10 cellular contexts compared by ENCODE assay signal in genomic region chr11:111870113-111870512, GRCh38. TPM values are rescaled to one million over a fixed set of nuclear protein-coding genes. Genes with fewer than 3 reads are reported as not detected.
DNase-seq lines count a peak whose midpoint lies in the region; ATAC-seq and TF ChIP-seq lines count a peak whose summit lies in the region.
"Had no signal": no experiment of that assay in that cellular context is flagged by ENCODE, and none has a peak within 500 bp of the region (broad histone marks: within the 10 kb centered on the region; RNA-seq: fewer than 3 reads in every experiment).

No MANE protein-coding gene starts in this region.

- no peak for TF ChIP-seq POLR2A in breast epithelium (IDR thresholded peaks at IDR 0.05)
- no peak for TF ChIP-seq POLR2A in gastroesophageal sphincter (IDR thresholded peaks at IDR 0.05)
- TF ChIP-seq POLR2A in adrenal gland (IDR thresholded peaks at IDR 0.05) = no peak

- H3K36me3 Mint-ChIP-seq in MCF 10A (ENCODE audit: insufficient read depth, unreplicated experiment) = peaks cover 41% of the 10 kb centered on the region

- no TSS peak for BruUV-seq in MCF 10A (replicated peaks; lab: Mats Ljungman, UMichigan)
- BruUV-seq in PC-9 (replicated peaks; lab: Mats Ljungman, UMichigan) = no TSS peak

- peak overlapping the region in 1 of 3 donors; percentile 95 for H3K4me3 ChIP-seq in breast epithelium
- H3K4me3 ChIP-seq in PC-9 = peak overlapping the region; percentile 99; the same call in 1 of the 2 replicates
- peak overlapping the region; percentile 75 to 90 for H3K4me3 ChIP-seq in gastroesophageal sphincter
- peak overlapping the region in 4 of 5 donors; percentile 81 to 95 (median 95) for H3K4me3 ChIP-seq in subcutaneous abdominal adipose tissue (ENCODE audit: low read depth in 1 of 5, low read length in 5 of 5)
- peak overlapping the region in 1 of 4 donors; percentile 97 for H3K4me3 ChIP-seq in adrenal gland

- H3K9me2 ChIP-seq in PC-9 (ENCODE audit: insufficient read depth) = no peaks in the 10 kb centered on the region

- CTCF ChIA-PET in MCF 10A (lab: Yijun Ruan, JAX) = interaction anchor here (0.6 to 5.5 kb wide), 14 partner anchors 10 to 667 kb away, joined by 3 to 35 read pairs (median 4); no protein-coding TSS in a partner anchor
- CTCF ChIA-PET in PC-9 (lab: Charles Lee) = interaction anchor here (0.8 to 1.6 kb wide), 3 partner anchors 24 to 112 kb away, joined by 3 to 6 read pairs (median 6); no protein-coding TSS in a partner anchor

- H3K9ac ChIP-seq in subcutaneous abdominal adipose tissue (ENCODE audit: low read length in 5 of 5) = peak overlapping the region in 1 of 5 donors; percentile 92

- POLR2A ChIA-PET in MCF 10A (lab: Yijun Ruan, JAX) (interaction anchor here (0.7 to 3.5 kb wide), 22 partner anchors 10 to 268 kb away, joined by 3 to 29 read pairs (median 6); partner anchors contain the start of genes CFAP68, DLAT, PPP2R1B and SIK2), PC-9 (lab: Charles Lee; ENCODE audit: unreplicated experiment) (interaction anchor here (0.5 to 1.1 kb wide), 2 partner anchors 23 to 48 kb away, joined by 3 to 10 read pairs; partner anchors contain the start of gene C11orf52)

- H3K36me3 ChIP-seq in breast epithelium (no peaks in the 10 kb centered on the region), PC-9 (ENCODE audit: low read depth) (peaks cover 9% of the 10 kb centered on the region; the same call in 1 of the 2 replicates), gastroesophageal sphincter (peaks cover 0 to 39% of the 10 kb centered on the region in 2 donors), subcutaneous abdominal adipose tissue (ENCODE audit: control insufficient read depth in 5 of 5, insufficient read depth in 5 of 5, low read length in 5 of 5) (peaks cover 22 to 36% (median 23%) of the 10 kb centered on the region in 5 donors), adrenal gland (replicated peaks in 1 of 2) (peaks cover 0 to 11% of the 10 kb centered on the region in 2 donors)

- no peaks in the 10 kb centered on the region for H3K27me3 Mint-ChIP-seq in MCF 10A (ENCODE audit: insufficient read depth, unreplicated experiment)

- 0 out of 2 replicates have a peak, but pooled peaks cover 8% of the 10 kb centered on the region for H3K79me2 ChIP-seq in PC-9 (ENCODE audit: low read depth)

- H3F3A ChIP-seq in PC-9 (ENCODE audit: insufficient read depth, low read depth) = peaks cover 9% of the 10 kb centered on the region

- no peak overlapping the region for H2AFZ ChIP-seq in PC-9

- peaks cover 12% of the 10 kb centered on the region for H3K4me1 Mint-ChIP-seq in MCF 10A (ENCODE audit: insufficient read depth, unreplicated experiment)

- peak overlapping the region; percentile 57 for H3K27ac Mint-ChIP-seq in MCF 10A (ENCODE audit: low read depth, unreplicated experiment)

- no peaks in the 10 kb centered on the region for H4K20me1 ChIP-seq in PC-9 (ENCODE audit: insufficient read depth)

- no peak for DNase-seq in MCF 10A (ENCODE audit: unreplicated experiment)
- DNase-seq in breast epithelium (ENCODE audit: low spot score in 2 of 2) = no peak
- DNase-seq in PC-9 = no peak
- no peak for DNase-seq in SHP77 (lab: John Stamatoyannopoulos, UW)
- no peak for DNase-seq in adrenal gland
- DNase-seq: NCI-H2107 had no signal

- WGBS in gastroesophageal sphincter (ENCODE audit: low coverage in 1 of 2), 2 donors = 83% methylated on average over 1 of the region's 1 CpG; no CpG with 5 or more reads in 1 of the 2 donors
- 72 to 98% (median 79%) methylated on average over 1 of the region's 1 CpG for WGBS in adrenal gland, 4 donors

- TF ChIP-seq CTCF in MCF 10A (IDR thresholded peaks at IDR 0.05; ENCODE audit: unreplicated experiment) (no peak), breast epithelium (IDR thresholded peaks at IDR 0.05) (no peak), PC-9 (conservative IDR thresholded peaks at IDR 0.05) (no peak), gastroesophageal sphincter (IDR thresholded peaks at IDR 0.05) (no peak), adrenal gland (IDR thresholded peaks at IDR 0.05) (no peak)

- H3K9me3 Mint-ChIP-seq in MCF 10A (ENCODE audit: unreplicated experiment) = no peaks in the 10 kb centered on the region
- H3K9me3 Mint-ChIP-seq: activated T-cell treated with anti-CD3 and anti-CD28 coated beads, Interleukin-2, amount 50 U/mL, for 72 hours had no signal

- peaks cover 0 to 7% of the 10 kb centered on the region in 2 donors for H3K4me1 ChIP-seq in breast epithelium
- H3K4me1 ChIP-seq in PC-9 (replicated peaks; ENCODE audit: insufficient read depth) = peaks cover 13% of the 10 kb centered on the region
- peaks cover 0 to 31% (median 2%) of the 10 kb centered on the region in 3 donors for H3K4me1 ChIP-seq in gastroesophageal sphincter
- peaks cover 3 to 20% (median 16%) of the 10 kb centered on the region in 5 donors for H3K4me1 ChIP-seq in subcutaneous abdominal adipose tissue (ENCODE audit: control insufficient read depth in 5 of 5, insufficient read depth in 5 of 5, low read length in 5 of 5)
- peaks cover 0 to 12% of the 10 kb centered on the region in 2 donors for H3K4me1 ChIP-seq in adrenal gland (replicated peaks in 1 of 2)

- no peaks in the 10 kb centered on the region for H3K27me3 ChIP-seq in breast epithelium
- no peaks in the 10 kb centered on the region for H3K27me3 ChIP-seq in PC-9 (ENCODE audit: insufficient read depth, low read depth)
- no peaks in the 10 kb centered on the region for H3K27me3 ChIP-seq in gastroesophageal sphincter
- no peaks in the 10 kb centered on the region for H3K27me3 ChIP-seq in subcutaneous abdominal adipose tissue (ENCODE audit: control insufficient read depth in 5 of 5, insufficient read depth in 4 of 5, low read length in 5 of 5)
- no peaks in the 10 kb centered on the region for H3K27me3 ChIP-seq in adrenal gland

- TF ChIP-seq EP300 in gastroesophageal sphincter (IDR thresholded peaks at IDR 0.05) = no peak

- ATAC-seq in gastroesophageal sphincter = no peak
- no peak for ATAC-seq in HG02763 (IDR thresholded peaks at IDR 0.05; ENCODE audit: unreplicated experiment)

- H3K9me3 ChIP-seq in breast epithelium = no peaks in the 10 kb centered on the region
- no peaks in the 10 kb centered on the region for H3K9me3 ChIP-seq in PC-9 (ENCODE audit: insufficient read depth, low read depth)
- no peaks in the 10 kb centered on the region for H3K9me3 ChIP-seq in gastroesophageal sphincter
- no peaks in the 10 kb centered on the region for H3K9me3 ChIP-seq in subcutaneous abdominal adipose tissue (ENCODE audit: control insufficient read depth in 5 of 5, low read length in 5 of 5)
- H3K9me3 ChIP-seq in adrenal gland (replicated peaks in 1 of 3) = no peaks in the 10 kb centered on the region

- intact Hi-C loops in MCF 10A (cut with micrococcal nuclease) = loop anchor here (10.0 kb wide), 1 partner anchor 295 kb away; the partner anchor contains the start of genes IL18 and TEX12
- intact Hi-C loops in breast epithelium (cut with DNase I; ENCODE audit: low total_unique reads) = no loop called here
- intact Hi-C loops in PC-9 (cut with micrococcal nuclease; ENCODE audit: unreplicated experiment) = loop anchor here (10.0 kb wide), 1 partner anchor 295 kb away; the partner anchor contains the start of genes IL18 and TEX12
- intact Hi-C loops in adrenal gland (cut with DNase I) = loop anchor here (10.0 kb wide), 3 partner anchors 55 to 215 kb away; partner anchors contain the start of genes SDHD (in 1 of the 2) and TIMM8B (in 1 of the 2)

- H3K27ac ChIP-seq in breast epithelium = no peak overlapping the region
- no peak overlapping the region for H3K27ac ChIP-seq in PC-9
- H3K27ac ChIP-seq in gastroesophageal sphincter = no peak overlapping the region
- H3K27ac ChIP-seq in subcutaneous abdominal adipose tissue (ENCODE audit: low read depth, low read length) = no peak overlapping the region
- no peak overlapping the region for H3K27ac ChIP-seq in adrenal gland

- peak overlapping the region; percentile 92 for H3K4me2 ChIP-seq in PC-9

- peak overlapping the region; percentile 96 for H3K4me3 Mint-ChIP-seq in MCF 10A (ENCODE audit: unreplicated experiment)

RNA-seq across cellular contexts. Expression of gene ALG9, which starts 1.3 kb away (rescaled TPM):
- total RNA-seq in MCF 10A (2022) (28.8 and 31.2 TPM in 2 replicates), breast epithelium (10 to 100 TPM; 31.8 to 46.2 (median 43.9) TPM), PC-9 (2021) (19.1 and 27.8 TPM in 2 replicates), gastroesophageal sphincter (10 to 100 TPM; 26.7 to 33.9 (median 31.1) TPM), adrenal gland (10 to 100 TPM; 23.6 to 37.8 (median 29.8) TPM)
- 10 to 100 TPM; 43.8 to 53.6 (median 50.6) TPM for polyA plus RNA-seq in adrenal gland

RNA-seq across cellular contexts. Expression of gene FDXACB1, which starts 8.9 kb away (rescaled TPM):
- total RNA-seq in MCF 10A (2022) (0.79 and 1.0 TPM in 2 replicates), breast epithelium (1 to 10 TPM; 1.6 to 3.7 (median 3.3) TPM), PC-9 (2021) (2.1 and 2.2 TPM in 2 replicates), gastroesophageal sphincter (1 to 10 TPM in 2 of 4 donors, under 1 TPM in 2; 0.16 to 1.1 (median 0.99) TPM), adrenal gland (1 to 10 TPM; 2.3 to 6.3 (median 3.6) TPM)
- polyA plus RNA-seq in adrenal gland = 1 to 10 TPM; 2.6 to 4.2 (median 3.5) TPM

RNA-seq across cellular contexts. Expression of gene CFAP68, which starts 9.2 kb away (rescaled TPM):
- total RNA-seq in MCF 10A (2022) = 33.6 and 38.3 TPM in 2 replicates
- 10 to 100 TPM; 29.6 to 35.1 (median 31.2) TPM for total RNA-seq in breast epithelium
- 27.4 and 46.8 TPM in 2 replicates for total RNA-seq in PC-9 (2021)
- total RNA-seq in gastroesophageal sphincter = 10 to 100 TPM; 11.7 to 19.3 (median 17.5) TPM
- total RNA-seq in adrenal gland = 10 to 100 TPM; 26.6 to 60.7 (median 38.9) TPM
- 10 to 100 TPM; 46.5 to 80.4 (median 59.6) TPM for polyA plus RNA-seq in adrenal gland

RNA-seq across cellular contexts. Expression of gene CRYAB, which starts 41.5 kb away (rescaled TPM):
- 1.2 and 2.5 TPM in 2 replicates for total RNA-seq in MCF 10A (2022)
- total RNA-seq in breast epithelium = 100 to 1,000 TPM; 132 to 299 (median 271) TPM
- total RNA-seq in PC-9 (2021) = not detected in 2 replicates
- total RNA-seq in gastroesophageal sphincter = 100 to 1,000 TPM; 254 to 440 (median 294) TPM
- 10 to 100 TPM; 38.2 to 87.7 (median 56.3) TPM for total RNA-seq in adrenal gland
- 100 to 1,000 TPM in 1 of 3 donors, 10 to 100 TPM in 2; 77.8 to 108 (median 99.0) TPM for polyA plus RNA-seq in adrenal gland
- total RNA-seq: activated T-cell treated with anti-CD3 and anti-CD28 coated beads, Interleukin-2, amount 50 U/mL, for 72 hours had no signal

RNA-seq across cellular contexts. Expression of gene HSPB2, which starts 42.4 kb away (rescaled TPM):
- total RNA-seq in MCF 10A (2022) (0.23 TPM in 1 of 2 replicates, not detected in the other), breast epithelium (1 to 10 TPM in 2 of 3 donors, under 1 TPM in 1; 0.98 to 2.1 (median 1.2) TPM), PC-9 (2021) (0.28 and 0.80 TPM in 2 replicates), gastroesophageal sphincter (1 to 10 TPM in 3 of 4 donors, under 1 TPM in 1; 0.78 to 5.5 (median 3.0) TPM), adrenal gland (1 to 10 TPM in 4 of 8 donors, under 1 TPM in 2, not detected in 2; 0.60 to 2.3 (median 1.3) TPM)
- polyA plus RNA-seq in adrenal gland = 1 to 10 TPM in 2 of 3 donors, under 1 TPM in 1; 0.51 to 6.1 (median 3.9) TPM
